29 cellular contexts compared by ENCODE assay signal in the genomic region with DNA sequence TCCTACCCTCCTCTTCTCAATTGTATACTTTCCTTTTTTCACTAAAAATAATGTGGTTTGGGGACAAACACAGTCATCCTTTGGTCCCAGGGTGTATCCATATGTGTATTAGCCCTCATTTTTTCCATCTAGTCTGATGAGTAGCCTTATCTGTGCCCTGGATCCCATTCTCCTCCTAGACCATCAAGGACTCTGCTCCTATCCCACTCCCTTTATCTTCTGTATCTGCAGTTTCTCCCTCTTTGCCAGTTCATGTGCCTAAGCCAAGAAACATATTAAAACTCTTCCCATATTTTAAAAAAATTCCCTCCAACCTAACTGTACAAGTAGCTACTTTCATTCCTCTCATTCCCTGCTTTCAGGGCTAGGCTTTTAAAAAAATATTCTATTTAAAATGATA. TPM values are rescaled to one million over a fixed set of nuclear protein-coding genes. Genes with fewer than 3 reads are reported as not detected.
"Had no signal": no experiment of that assay in that cellular context is flagged by ENCODE, and none has a peak within 500 bp of the region (broad histone marks: within the 10 kb centered on the region; RNA-seq: fewer than 3 reads in every experiment).

No MANE protein-coding gene starts in this region.

- H3K9me3 Mint-ChIP-seq: activated CD4-positive, alpha-beta memory T cell treated with anti-CD3 and anti-CD28 coated beads for 36 hours; activated CD4-positive, alpha-beta T cell treated with anti-CD3 and anti-CD28 coated beads, Interleukin-2, amount 10 ng/mL, durations not matched to agents 7 days and 5 days; activated naive CD4-positive, alpha-beta T cell treated with anti-CD3 and anti-CD28 coated beads for 36 hours; activated T-cell treated with anti-CD3 and anti-CD28 coated beads, Interleukin-2, amount 50 U/mL, for 4 hours; T-cell had no signal

- H3K27ac Mint-ChIP-seq: activated CD4-positive, alpha-beta memory T cell treated with anti-CD3 and anti-CD28 coated beads for 36 hours; activated CD4-positive, alpha-beta T cell treated with anti-CD3 and anti-CD28 coated beads, Interleukin-2, amount 10 ng/mL, durations not matched to agents 7 days and 5 days; activated naive CD4-positive, alpha-beta T cell treated with anti-CD3 and anti-CD28 coated beads for 36 hours; activated naive CD8-positive, alpha-beta T cell; T-cell had no signal

- H3K4me3 Mint-ChIP-seq: activated CD4-positive, alpha-beta memory T cell treated with anti-CD3 and anti-CD28 coated beads for 36 hours; activated CD4-positive, alpha-beta T cell treated with anti-CD3 and anti-CD28 coated beads, Interleukin-2, amount 10 ng/mL, durations not matched to agents 7 days and 5 days; activated naive CD4-positive, alpha-beta T cell treated with anti-CD3 and anti-CD28 coated beads for 36 hours; activated naive CD8-positive, alpha-beta T cell; activated T-cell treated with anti-CD3 and anti-CD28 coated beads, Interleukin-2, amount 50 U/mL, for 4 hours; T-cell had no signal

- H3K4me1 ChIP-seq: SJCRH30 had no signal

- DNase-seq: activated CD4-positive, alpha-beta memory T cell treated with anti-CD3 and anti-CD28 coated beads for 36 hours; activated CD4-positive, alpha-beta T cell treated with anti-CD3 and anti-CD28 coated beads, Interleukin-2, amount 10 ng/mL, durations not matched to agents 7 days and 5 days; activated CD4-positive, CD25-positive, alpha-beta regulatory T cell; activated CD8-positive, alpha-beta memory T cell treated with anti-CD3 and anti-CD28 coated beads for 24 hours; activated gamma-delta T cell; activated naive CD4-positive, alpha-beta T cell treated with anti-CD3 and anti-CD28 coated beads for 36 hours; activated T-cell treated with anti-CD3 and anti-CD28 coated beads, Interleukin-2, amount 50 U/mL, for 4 hours; amygdala; cerebellar nuclear complex; MG63; MV-4-11; NCI-H1092 treated with DMSO at 0.1 percent for 48 hours; NCI-H1417 treated with DMSO at 0.1 percent for 48 hours; NCI-H1694; NCI-H2029 treated with DMSO at 0.1 percent for 48 hours; NCI-H345; NCI-H510A; NCI-H526 treated with DMSO at 0.1 percent for 48 hours; NCI-H82; NK-92 treated with Interleukin-12 subunit alpha and Interleukin-12 subunit beta, amount 100 ng/mL, for 24 hours; RPMI8226; SJCRH30; T-cell; T-helper 2 cell; T1000 had no signal

- H3K4me3 ChIP-seq: MG63, SJCRH30 had no signal

- H3K9me3 ChIP-seq: MG63, SJCRH30 had no signal

- H3K27me3 Mint-ChIP-seq: activated CD4-positive, alpha-beta memory T cell treated with anti-CD3 and anti-CD28 coated beads for 36 hours; activated CD4-positive, alpha-beta T cell treated with anti-CD3 and anti-CD28 coated beads, Interleukin-2, amount 10 ng/mL, durations not matched to agents 7 days and 5 days; activated naive CD8-positive, alpha-beta T cell; T-cell had no signal

- ATAC-seq: activated T-cell treated with anti-CD3 and anti-CD28 coated beads, Interleukin-2, amount 50 U/mL, for 4 hours; Panc1; Right ventricle myocardium inferior; T-cell had no signal

- H3K27ac ChIP-seq: SJCRH30 had no signal

- H3K27me3 ChIP-seq: MG63, SJCRH30 had no signal

- H3K4me1 Mint-ChIP-seq: activated CD4-positive, alpha-beta T cell treated with anti-CD3 and anti-CD28 coated beads, Interleukin-2, amount 10 ng/mL, durations not matched to agents 7 days and 5 days; T-cell had no signal

RNA-seq across cellular contexts. Expression of a gene that starts 51.7 kb away (rescaled TPM):
- total RNA-seq: activated naive CD4-positive, alpha-beta T cell treated with anti-CD3 and anti-CD28 coated beads for 36 hours had no signal

RNA-seq across cellular contexts. Expression of a gene that starts 56.1 kb away (rescaled TPM):
- total RNA-seq: activated CD4-positive, alpha-beta memory T cell treated with anti-CD3 and anti-CD28 coated beads for 36 hours; activated CD4-positive, alpha-beta T cell treated with anti-CD3 and anti-CD28 coated beads, Interleukin-2, amount 10 ng/mL, durations not matched to agents 7 days and 5 days; activated naive CD4-positive, alpha-beta T cell treated with anti-CD3 and anti-CD28 coated beads for 36 hours; activated T-cell treated with anti-CD3 and anti-CD28 coated beads, Interleukin-2, amount 50 U/mL, for 4 hours; cardiac septum; Right ventricle myocardium inferior; SJCRH30; T-cell had no signal
